28 cellular contexts compared by ENCODE assay signal in genomic region chrX:65194547-65194946, GRCh38.
"Had no signal": no experiment of that assay in that cellular context is flagged by ENCODE, and none has a peak within 500 bp of the region (broad histone marks: within the 10 kb centered on the region; RNA-seq: fewer than 3 reads in every experiment).

No MANE protein-coding gene starts in this region.

- H3K27me3 Mint-ChIP-seq: naive thymus-derived CD4-positive, alpha-beta T cell; stimulated activated naive B cell treated with anti-CD40 and anti-IgM and Interleukin-4, amounts not matched to agents 10 μg/mL and 1 μg/mL and 100 μg/mL, for 72 hours had no signal

- H3K4me1 ChIP-seq: heart left ventricle, left lung, prostate gland, suprapubic skin, upper lobe of right lung had no signal

- H3K27ac Mint-ChIP-seq: mesothelial cell of epicardium; naive thymus-derived CD4-positive, alpha-beta T cell; natural killer cell treated with Interleukin-12 subunit alpha and Interleukin-12 subunit beta and Interleukin-15 and Interleukin-18, amount 100 ng/mL, for 72 hours; stimulated activated naive B cell treated with anti-CD40 and anti-IgM and Interleukin-4, amounts not matched to agents 10 μg/mL and 1 μg/mL and 100 μg/mL, for 72 hours had no signal

- H3K4me3 ChIP-seq: heart left ventricle, left lung, lung, mucosa of descending colon, ovary, prostate gland, skin epidermis, suprapubic skin, thoracic aorta, tibial artery, upper lobe of right lung had no signal

- DNase-seq: heart left ventricle; islet precursor cell; kidney glomerular epithelial cell; left cardiac atrium; left lung; mucosa of descending colon; naive thymus-derived CD4-positive, alpha-beta T cell; ovary; retina; right cardiac atrium; stimulated activated CD4-positive, alpha-beta T cell treated with anti-CD3 and anti-CD28 coated beads, Interleukin-12 subunit alpha, Interleukin-12 subunit beta, amount 100 ng/mL, for 4 hours; stimulated activated CD4-positive, alpha-beta T cell treated with anti-CD3 and anti-CD28 coated beads, Interleukin-15, amount 100 ng/mL, for 24 hours; stimulated activated CD4-positive, alpha-beta T cell treated with anti-CD3 and anti-CD28 coated beads, Interleukin-2, amount 100 ng/mL, for 24 hours; stimulated activated CD4-positive, alpha-beta T cell treated with anti-CD3 and anti-CD28 coated beads, Interleukin-4, amount 100 ng/mL, for 1 hour; stimulated activated naive B cell treated with anti-CD40 and anti-IgM and Interleukin-4, amounts not matched to agents 10 μg/mL and 1 μg/mL and 100 μg/mL, for 72 hours; stimulated activated naive CD8-positive, alpha-beta T cell treated with anti-CD3 and anti-CD28 coated beads, Interleukin-15, Interleukin-2, amounts not matched to agents 100 U/mL and 50 U/mL, for 24 hours; tibial artery; trophoblast cell; upper lobe of right lung had no signal

- H3K36me3 Mint-ChIP-seq: mesothelial cell of epicardium had no signal

- H3K36me3 ChIP-seq: heart left ventricle, left lung, ovary, prostate gland, suprapubic skin, thoracic aorta, tibial artery, upper lobe of right lung had no signal

- H3K9me3 Mint-ChIP-seq: natural killer cell treated with Interleukin-12 subunit alpha and Interleukin-12 subunit beta and Interleukin-15 and Interleukin-18, amount 100 ng/mL, for 72 hours had no signal

- H3K27ac ChIP-seq: heart left ventricle, left lung, ovary, prostate gland, skin epidermis, suprapubic skin, thoracic aorta, tibial artery, upper lobe of right lung had no signal

- H3K4me3 Mint-ChIP-seq: mesothelial cell of epicardium; naive thymus-derived CD4-positive, alpha-beta T cell; natural killer cell treated with Interleukin-12 subunit alpha and Interleukin-12 subunit beta and Interleukin-15 and Interleukin-18, amount 100 ng/mL, for 72 hours; stimulated activated naive B cell treated with anti-CD40 and anti-IgM and Interleukin-4, amounts not matched to agents 10 μg/mL and 1 μg/mL and 100 μg/mL, for 72 hours had no signal

- FAIRE-seq: urothelium cell line had no signal

- ATAC-seq: heart left ventricle; left cardiac atrium; left lung; mucosa of descending colon; naive thymus-derived CD4-positive, alpha-beta T cell; natural killer cell treated with Interleukin-12 subunit alpha and Interleukin-12 subunit beta and Interleukin-15 and Interleukin-18, amount 100 ng/mL, for 72 hours; right cardiac atrium; sciatic nerve; stimulated activated naive B cell treated with anti-CD40 and anti-IgM and Interleukin-4, amounts not matched to agents 10 μg/mL and 1 μg/mL and 100 μg/mL, for 72 hours; stimulated activated naive CD8-positive, alpha-beta T cell treated with anti-CD3 and anti-CD28 coated beads, Interleukin-15, Interleukin-2, amounts not matched to agents 100 U/mL and 50 U/mL, for 24 hours; upper lobe of right lung had no signal

- H3K27me3 ChIP-seq: left lung, ovary, suprapubic skin, tibial artery, upper lobe of right lung had no signal
